In the genomic region with DNA sequence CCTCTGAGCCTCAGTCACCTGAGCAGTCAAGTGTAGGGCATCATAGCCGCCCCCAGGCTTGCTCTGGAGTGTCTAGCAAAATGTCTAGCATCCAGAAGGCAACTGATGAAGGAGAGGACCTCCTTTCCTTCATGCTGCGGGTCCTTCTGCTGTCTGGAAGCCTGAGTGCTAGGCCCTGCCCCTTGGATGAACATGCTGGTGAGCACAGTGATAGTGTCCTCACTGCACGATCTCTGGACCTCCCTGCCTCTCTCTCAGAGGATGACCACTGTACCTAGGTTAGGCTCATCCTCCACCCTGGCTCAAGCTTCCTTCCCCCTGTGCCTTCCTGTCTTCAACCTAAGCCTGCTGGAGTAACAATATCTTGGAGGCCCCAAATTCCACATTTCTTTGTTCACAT, we compare ENCODE assay signal across 11 cellular contexts.
DNase-seq lines count a peak whose midpoint lies in the region; ATAC-seq and TF ChIP-seq lines count a peak whose summit lies in the region.
"Had no signal": no experiment of that assay in that cellular context is flagged by ENCODE, and none has a peak within 500 bp of the region (broad histone marks: within the 10 kb centered on the region; RNA-seq: fewer than 3 reads in every experiment).

No MANE protein-coding gene starts in this region.

- peak overlapping the region; percentile 97 for H2AFZ ChIP-seq in OCI-LY7 (ENCODE audit: low read length)

- peaks cover 1 to 2% (median 2%) of the 10 kb centered on the region in 3 donors for H3K36me3 Mint-ChIP-seq in CD8-positive, alpha-beta memory T cell

- H3K27me3 ChIP-seq in CD8-positive, alpha-beta memory T cell (ENCODE audit: insufficient read depth, low read length, poor library complexity, severe bottlenecking), result no peaks in the 10 kb centered on the region

- DNase-seq in CD8-positive, alpha-beta memory T cell, result no peak
- DNase-seq in OCI-LY7 (ENCODE audit: low spot score) (no peak), erythroblast (lab: John Stamatoyannopoulos, UW) (peak; percentile 10 to 32), sciatic nerve (ENCODE audit: low spot score) (no peak), NCI-H1417 (lab: John Stamatoyannopoulos, UW) (no peak), iPS-NIHi7 (ENCODE audit: extremely low spot score) (no peak)
- no peak for DNase-seq in effector CD8-positive, alpha-beta T cell (lab: John Stamatoyannopoulos, UW)
- DNase-seq: activated B cell treated with CpG ODN at 0.5 μM for 24 hours, NCI-H524, SHP77 treated with DMSO at 0.1 percent for 48 hours had no signal

- CTCF ChIA-PET in CD8-positive, alpha-beta memory T cell (lab: Charles Lee), result interaction anchor here (1.4 kb wide), 1 partner anchor 24 kb away, joined by 3 read pairs; no protein-coding TSS in a partner anchor
- CTCF ChIA-PET in OCI-LY7 (lab: Charles Lee; ENCODE audit: unreplicated experiment), result no interaction called here

- H3K4me3 ChIP-seq in CD8-positive, alpha-beta memory T cell (ENCODE audit: low read length), result peak overlapping the region; percentile 55
- H3K4me3 ChIP-seq in OCI-LY7 (ENCODE audit: low read depth, low read length, poor library complexity, severe bottlenecking), result peak overlapping the region; percentile 49

- H3K4me3 Mint-ChIP-seq in CD8-positive, alpha-beta memory T cell, result peak overlapping the region in 4 of 7 donors; percentile 32 to 93 (median 64)

- intact Hi-C loops in OCI-LY7 (cut with micrococcal nuclease; ENCODE audit: unreplicated experiment), result no loop called here
- intact Hi-C loops in sciatic nerve (cut with DNase I), result no loop called here

- no peaks in the 10 kb centered on the region for H3K36me3 ChIP-seq in CD8-positive, alpha-beta memory T cell (ENCODE audit: insufficient read depth, low read length)
- H3K36me3 ChIP-seq in OCI-LY7 (ENCODE audit: insufficient read depth, low read length), result no peaks in the 10 kb centered on the region

- TF ChIP-seq POLR2A in erythroblast (IDR thresholded peaks at IDR 0.05; ENCODE audit: low read length), result no peak

- no peaks in the 10 kb centered on the region for H4K20me1 ChIP-seq in OCI-LY7 (ENCODE audit: insufficient read depth, low read length)

- no TSS peak for BruUV-seq in OCI-LY7 (replicated peaks; lab: Mats Ljungman, UMichigan)

- H3K9me3 ChIP-seq in CD8-positive, alpha-beta memory T cell (ENCODE audit: low read length), result no peaks in the 10 kb centered on the region
- no peaks in the 10 kb centered on the region for H3K9me3 ChIP-seq in OCI-LY7 (ENCODE audit: low read length)

- ATAC-seq in sciatic nerve (peak; percentile 39), HG03025 (IDR thresholded peaks at IDR 0.05; ENCODE audit: low FRiP score, unreplicated experiment) (no peak)

- POLR2A ChIA-PET in CD8-positive, alpha-beta memory T cell (lab: Charles Lee), result no interaction called here
- POLR2A ChIA-PET in OCI-LY7 (lab: Charles Lee), result interaction anchor here (0.6 to 1.7 kb wide), 4 partner anchors 23 to 142 kb away, joined by 3 to 6 read pairs (median 3); no protein-coding TSS in a partner anchor

- H3K4me1 ChIP-seq in CD8-positive, alpha-beta memory T cell (ENCODE audit: insufficient read depth, low read length), result peaks cover 10% of the 10 kb centered on the region
- H3K4me1 ChIP-seq in OCI-LY7 (ENCODE audit: insufficient read depth, low read length, poor library complexity, severe bottlenecking), result peaks cover 4% of the 10 kb centered on the region

- TF ChIP-seq CTCF in OCI-LY7 (conservative IDR thresholded peaks at IDR 0.05; ENCODE audit: low read length), result no peak

- peak overlapping the region in 7 of 8 donors; percentile 25 to 96 (median 61) for H3K27ac Mint-ChIP-seq in CD8-positive, alpha-beta memory T cell

- no peaks in the 10 kb centered on the region for H3K79me2 ChIP-seq in OCI-LY7 (ENCODE audit: insufficient read depth, low read depth, low read length)

- peaks cover 15 to 23% (median 21%) of the 10 kb centered on the region in 3 donors for H3K4me1 Mint-ChIP-seq in CD8-positive, alpha-beta memory T cell

- H3K27me3 Mint-ChIP-seq in CD8-positive, alpha-beta memory T cell, result no peaks in the 10 kb centered on the region
- H3K27me3 Mint-ChIP-seq: activated B cell treated with CpG ODN at 0.5 μM for 24 hours had no signal

- H3K27ac ChIP-seq in CD8-positive, alpha-beta memory T cell (ENCODE audit: low read depth, low read length), result no peak overlapping the region
- no peak overlapping the region for H3K27ac ChIP-seq in OCI-LY7 (ENCODE audit: low read depth, low read length, poor library complexity, severe bottlenecking)

- peaks cover 0 to under 1% (median 0%) of the 10 kb centered on the region in 5 donors for H3K9me3 Mint-ChIP-seq in CD8-positive, alpha-beta memory T cell

- no peaks in the 10 kb centered on the region for H3K9me2 ChIP-seq in OCI-LY7 (ENCODE audit: insufficient read depth, low read length)

- H3K4me2 ChIP-seq in OCI-LY7 (ENCODE audit: low read length), result peak overlapping the region; percentile 56

Comparison
In these comparisons a context has a peak if more than half of its experiments do, and no peak if none do; other contexts are left out.
1. DNase-seq: peak in erythroblast (2 of 2); none in CD8-positive, alpha-beta memory T cell (0 of 5), OCI-LY7 (single experiment), sciatic nerve (single experiment), effector CD8-positive, alpha-beta T cell (single experiment), NCI-H1417 (0 of 3) and iPS-NIHi7 (single experiment).